ENCODE assay signal across 1 cellular context in the genomic region with DNA sequence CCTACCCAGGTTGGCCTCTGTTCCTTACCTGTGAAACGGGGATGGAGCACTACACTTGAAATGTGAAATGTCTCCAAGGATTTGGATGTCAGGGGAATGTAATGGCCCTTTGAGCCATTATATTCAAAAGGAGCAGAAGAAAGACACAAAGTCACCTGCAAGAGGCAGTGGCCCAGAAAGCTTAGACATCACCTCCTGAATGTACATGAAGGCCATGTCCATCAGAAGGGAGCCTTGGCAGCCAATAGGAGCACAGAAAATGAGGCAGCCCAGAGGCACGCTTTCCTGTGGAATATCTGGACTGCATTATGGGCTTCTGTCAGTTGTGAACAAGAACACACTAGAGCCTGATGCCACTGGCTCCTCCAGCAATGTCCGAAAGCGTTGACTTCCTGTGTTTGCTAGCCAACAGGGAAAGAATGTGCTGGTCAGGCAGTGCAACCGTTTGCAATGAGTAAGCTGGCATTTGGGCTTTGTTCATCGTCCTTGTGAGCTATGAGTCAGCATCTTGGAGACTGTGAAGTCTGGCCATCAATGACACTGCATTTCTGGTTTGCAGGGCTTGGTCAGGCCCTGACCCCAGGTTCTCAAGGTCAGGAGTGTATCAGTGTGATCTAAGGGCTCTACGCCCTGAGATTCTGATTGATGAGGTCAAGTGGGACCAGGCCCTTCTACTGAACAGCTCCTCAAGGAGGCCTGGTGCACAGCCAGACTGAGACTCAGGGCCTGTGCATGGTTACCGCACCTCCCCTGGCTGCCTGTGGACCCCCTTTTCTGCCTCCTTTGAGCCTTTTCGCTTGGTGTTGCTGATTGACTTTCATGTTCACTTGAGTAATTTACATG.
A peak's percentile ranks its signal among the peaks of the same experiment; 100 is the strongest.
TF ChIP-seq lines count a peak whose summit lies in the region.

No MANE protein-coding gene starts in this region.

TF ChIP-seq in HCT116, 20 proteins besides CTCF, POLR2A, EP300 and RAD21 (continued from another document):
- TF ChIP-seq ZNF274 (IDR thresholded peaks at IDR 0.05; ENCODE audit: low read depth, low read length), result no peak
- peak; percentile 91 for TF ChIP-seq SP1 (IDR thresholded peaks at IDR 0.05; ENCODE audit: low read depth)
- TF ChIP-seq TCF7L2 (IDR thresholded peaks at IDR 0.05; ENCODE audit: borderline replicate concordance, extremely low read depth, insufficient read depth, insufficient read length), result peak; percentile 85
- TF ChIP-seq EGR1 (IDR thresholded peaks at IDR 0.05; ENCODE audit: low read depth), result no peak
- TF ChIP-seq, protein P1, sequence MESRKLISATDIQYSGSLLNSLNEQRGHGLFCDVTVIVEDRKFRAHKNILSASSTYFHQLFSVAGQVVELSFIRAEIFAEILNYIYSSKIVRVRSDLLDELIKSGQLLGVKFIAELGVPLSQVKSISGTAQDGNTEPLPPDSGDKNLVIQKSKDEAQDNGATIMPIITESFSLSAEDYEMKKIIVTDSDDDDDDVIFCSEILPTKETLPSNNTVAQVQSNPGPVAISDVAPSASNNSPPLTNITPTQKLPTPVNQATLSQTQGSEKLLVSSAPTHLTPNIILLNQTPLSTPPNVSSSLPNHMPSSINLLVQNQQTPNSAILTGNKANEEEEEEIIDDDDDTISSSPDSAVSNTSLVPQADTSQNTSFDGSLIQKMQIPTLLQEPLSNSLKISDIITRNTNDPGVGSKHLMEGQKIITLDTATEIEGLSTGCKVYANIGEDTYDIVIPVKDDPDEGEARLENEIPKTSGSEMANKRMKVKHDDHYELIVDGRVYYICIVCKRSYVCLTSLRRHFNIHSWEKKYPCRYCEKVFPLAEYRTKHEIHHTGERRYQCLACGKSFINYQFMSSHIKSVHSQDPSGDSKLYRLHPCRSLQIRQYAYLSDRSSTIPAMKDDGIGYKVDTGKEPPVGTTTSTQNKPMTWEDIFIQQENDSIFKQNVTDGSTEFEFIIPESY (IDR thresholded peaks at IDR 0.05; ENCODE audit: extremely low read depth, insufficient replicate concordance, low read length), result peak; percentile 39
- no peak for TF ChIP-seq SRF (IDR thresholded peaks at IDR 0.05; ENCODE audit: low read depth)
- TF ChIP-seq, protein P2, sequence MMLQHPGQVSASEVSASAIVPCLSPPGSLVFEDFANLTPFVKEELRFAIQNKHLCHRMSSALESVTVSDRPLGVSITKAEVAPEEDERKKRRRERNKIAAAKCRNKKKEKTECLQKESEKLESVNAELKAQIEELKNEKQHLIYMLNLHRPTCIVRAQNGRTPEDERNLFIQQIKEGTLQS (IDR thresholded peaks at IDR 0.05), result no peak
- TF ChIP-seq ELF1 (IDR thresholded peaks at IDR 0.05; ENCODE audit: borderline replicate concordance, low read depth), result no peak; the same call in 1 of the 2 replicates
TF ChIP-seq in HCT116: peak in this region for 11.
